In genomic region chr1:2258996-2259395, GRCh38 we compare ENCODE assay signal across 1 cellular context.
TF ChIP-seq lines count a peak whose summit lies in the region.

No MANE protein-coding gene starts in this region.

TF ChIP-seq in GM23338, 12 proteins besides CTCF, POLR2A, EP300 and RAD21 (continued from another document):
- TF ChIP-seq ZNF114 (CRISPR knock-in tag; IDR thresholded peaks at IDR 0.05) (no peak), STAT1 (IDR thresholded peaks at IDR 0.05; ENCODE audit: unreplicated experiment) (no peak), NANOG (IDR thresholded peaks at IDR 0.05; ENCODE audit: borderline replicate concordance) (no peak), POLR2AphosphoS5 (IDR thresholded peaks at IDR 0.05; ENCODE audit: low read depth) (no peak), EZH2 (IDR thresholded peaks at IDR 0.05; ENCODE audit: low read depth, unreplicated experiment) (no peak), ETS1 (IDR thresholded peaks at IDR 0.05) (no peak)
